Comparison of ENCODE assay signal across 18 cellular contexts in genomic region chr4:106291678-106292077, GRCh38. TPM values are rescaled to one million over a fixed set of nuclear protein-coding genes. Genes with fewer than 3 reads are reported as not detected.
A peak's percentile ranks its signal among the peaks of the same experiment; 100 is the strongest.
DNase-seq lines count a peak whose midpoint lies in the region; ATAC-seq, FAIRE-seq and TF ChIP-seq lines count a peak whose summit lies in the region.
"Had no signal": no experiment of that assay in that cellular context is flagged by ENCODE, and none has a peak within 500 bp of the region (broad histone marks: within the 10 kb centered on the region; RNA-seq: fewer than 3 reads in every experiment).

No MANE protein-coding gene starts in this region.

- H3K36me3 ChIP-seq in keratinocyte (ENCODE audit: control insufficient read depth in 2 of 2, extremely low read depth in 1 of 2, insufficient read depth in 2 of 2, low read length in 2 of 2): peaks cover 0 to 5% of the 10 kb centered on the region in 2 experiments
- H3K36me3 ChIP-seq in effector memory CD4-positive, alpha-beta T cell (ENCODE audit: control insufficient read depth, insufficient read depth, low read length): peaks cover 24% of the 10 kb centered on the region

- H3K9me3 Mint-ChIP-seq in WTC11: no peaks in the 10 kb centered on the region
- H3K9me3 Mint-ChIP-seq: CD4-positive, alpha-beta T cell; H9 had no signal

- H3K27ac Mint-ChIP-seq in WTC11: no peak overlapping the region
- H3K27ac Mint-ChIP-seq: CD4-positive, alpha-beta T cell had no signal

- intact Hi-C loops in Right ventricle myocardium inferior (cut with DNase I): no loop called here

- no peaks in the 10 kb centered on the region for H4K20me1 ChIP-seq in keratinocyte (ENCODE audit: control insufficient read depth, extremely low read depth, insufficient read depth, low read length)

- dilution Hi-C loops in keratinocyte (cut with MboI; ENCODE audit: extremely low pct_ligation_motif_present, low sequenced_read_pairs): no loop called here

- H3K9ac ChIP-seq in keratinocyte (ENCODE audit: control insufficient read depth, extremely low read depth, insufficient read depth, low read length): no peak overlapping the region

- H2AFZ ChIP-seq in keratinocyte (ENCODE audit: control insufficient read depth, low read length): no peak overlapping the region

- CTCF ChIA-PET in WTC11 (lab: Charles Lee): no interaction called here

- H3K36me3 Mint-ChIP-seq in WTC11: peaks cover 15% of the 10 kb centered on the region

- H3K4me3 ChIP-seq in keratinocyte (ENCODE audit: control insufficient read depth in 2 of 3, extremely low read depth in 1 of 3, insufficient read depth in 2 of 3, low read depth in 1 of 3, low read length in 3 of 3): no peak overlapping the region
- H3K4me3 ChIP-seq in effector memory CD4-positive, alpha-beta T cell (ENCODE audit: insufficient read depth, low read depth, low read length, poor library complexity, severe bottlenecking): no peak overlapping the region
- H3K4me3 ChIP-seq: A549 had no signal

- no peak for TF ChIP-seq CTCF in WTC11 (IDR thresholded peaks at IDR 0.05)
- TF ChIP-seq CTCF in keratinocyte (optimal IDR thresholded peaks at IDR 0.05 in 1 of 3, IDR thresholded peaks at IDR 0.05 in 1 of 3, conservative IDR thresholded peaks at IDR 0.05 in 1 of 3; ENCODE audit: extremely low read depth in 1 of 3, insufficient read depth in 2 of 3, low read length in 3 of 3): no peak

- POLR2A ChIA-PET in WTC11 (lab: Charles Lee): no interaction called here

- no peaks in the 10 kb centered on the region for H3K27me3 ChIP-seq in keratinocyte (ENCODE audit: control insufficient read depth, extremely low read depth, insufficient read depth, low read length)
- no peaks in the 10 kb centered on the region for H3K27me3 ChIP-seq in effector memory CD4-positive, alpha-beta T cell (replicated peaks; ENCODE audit: control insufficient read depth, insufficient read depth, low read length, poor library complexity, severe bottlenecking)

- H3K79me2 ChIP-seq in keratinocyte (ENCODE audit: control insufficient read depth, insufficient read depth, low read length): no peaks in the 10 kb centered on the region

- no peaks in the 10 kb centered on the region for H3K9me1 ChIP-seq in keratinocyte (ENCODE audit: control insufficient read depth, extremely low read depth, insufficient read depth, low read length)

- peaks cover 14% of the 10 kb centered on the region for H3K4me1 Mint-ChIP-seq in WTC11

- no peak for ATAC-seq in WTC11
- no peak for ATAC-seq in Right ventricle myocardium inferior
- no peak for ATAC-seq in GM19023 (IDR thresholded peaks at IDR 0.05; ENCODE audit: unreplicated experiment)
- ATAC-seq: A549 had no signal

- H3K4me3 Mint-ChIP-seq in WTC11: no peak overlapping the region
- H3K4me3 Mint-ChIP-seq: CD4-positive, alpha-beta T cell; H9 had no signal

- H3K27ac ChIP-seq in keratinocyte (ENCODE audit: control insufficient read depth, insufficient read depth, low read length): no peak overlapping the region
- no peak overlapping the region for H3K27ac ChIP-seq in effector memory CD4-positive, alpha-beta T cell (ENCODE audit: insufficient read depth, low read length, poor library complexity, severe bottlenecking)
- H3K27ac ChIP-seq: 22Rv1, A549, C4-2B had no signal

- peak; percentile 2 for DNase-seq in DMS53 (lab: John Stamatoyannopoulos, UW)
- no peak for DNase-seq in DMS53 treated with DMSO at 0.1 percent for 48 hours (lab: John Stamatoyannopoulos, UW; ENCODE audit: unreplicated experiment)
- peak; percentile 41 for DNase-seq in ELR (ENCODE audit: low read depth)
- DNase-seq in WTC11 (ENCODE audit: low spot score): no peak
- no peak for DNase-seq in keratinocyte (ENCODE audit: low read depth, low spot score)
- no peak for DNase-seq in Right ventricle myocardium inferior (ENCODE audit: missing footprints)
- no peak for DNase-seq in effector memory CD4-positive, alpha-beta T cell
- DNase-seq: AML-193; Caco-2; CD4-positive, alpha-beta T cell; DMS79 treated with DMSO at 0.1 percent for 48 hours; H9 had no signal

- peak; percentile 29 for FAIRE-seq in keratinocyte (lab: Jason Lieb, UNC)
- FAIRE-seq: A549, GM18507, H1 had no signal

- peaks cover 5% of the 10 kb centered on the region for H3K4me1 ChIP-seq in keratinocyte (ENCODE audit: control insufficient read depth, extremely low read depth, insufficient read depth, low read length)
- no peaks in the 10 kb centered on the region for H3K4me1 ChIP-seq in effector memory CD4-positive, alpha-beta T cell (ENCODE audit: control insufficient read depth, insufficient read depth, low read length, poor library complexity, severe bottlenecking)

- H3K9me3 ChIP-seq in keratinocyte (ENCODE audit: control insufficient read depth, low read depth, low read length): no peaks in the 10 kb centered on the region
- no peaks in the 10 kb centered on the region for H3K9me3 ChIP-seq in effector memory CD4-positive, alpha-beta T cell (ENCODE audit: control insufficient read depth, low read length)
- H3K9me3 ChIP-seq: A549, Caco-2 had no signal

- no peak overlapping the region for H3K4me2 ChIP-seq in keratinocyte (ENCODE audit: control insufficient read depth, extremely low read depth, insufficient read depth, low read depth, low read length)
- H3K4me2 ChIP-seq: A549 had no signal

- no peaks in the 10 kb centered on the region for H3K27me3 Mint-ChIP-seq in WTC11 (ENCODE audit: low read depth)
- H3K27me3 Mint-ChIP-seq: CD4-positive, alpha-beta T cell had no signal

TF ChIP-seq in WTC11, 78 proteins besides CTCF, POLR2A, EP300 and RAD21:
- TF ChIP-seq TEAD4 (CRISPR knock-in tag; IDR thresholded peaks at IDR 0.05) (no peak), GABPB1 (CRISPR knock-in tag; IDR thresholded peaks at IDR 0.05) (peak; percentile 67)

RNA-seq across cellular contexts. Expression of gene TBCK, which starts 24.3 kb away (rescaled TPM):
- 26.3 to 30.5 TPM (median 28.6 TPM) in 3 replicates for total RNA-seq in WTC11 (2021)
- polyA plus RNA-seq in keratinocyte: 14.0 to 22.2 TPM (median 19.3 TPM) in 3 replicates
- 10.8 TPM for polyA plus RNA-seq in keratinocyte (2011; ENCODE audit: low read depth)
- 10.3 and 20.2 TPM in 2 replicates for polyA plus RNA-seq in keratinocyte (2011; cell fraction: cytosol; rRNA removed)
- 28.8 and 35.3 TPM in 2 replicates for polyA plus RNA-seq in keratinocyte (2011; cell fraction: nucleus; rRNA removed)
- 5.5 and 9.2 TPM in 2 replicates for polyA plus RNA-seq in keratinocyte (2012; ENCODE audit: low replicate concordance)
- polyA minus RNA-seq in keratinocyte: 6.9 to 43.6 TPM (median 32.3 TPM) in 3 replicates
- polyA minus RNA-seq in keratinocyte (2011; cell fraction: cytosol; rRNA and poly(A)+ RNA removed): 11.3 TPM
- polyA minus RNA-seq in keratinocyte (2011; cell fraction: nucleus; rRNA and poly(A)+ RNA removed): 55.2 and 76.5 TPM in 2 replicates
- total RNA-seq in Right ventricle myocardium inferior: 19.8 TPM

RNA-seq across cellular contexts. Expression of gene AIMP1, which starts 24.7 kb away (rescaled TPM):
- total RNA-seq in WTC11 (2021): 51.2 to 53.3 TPM (median 52.5 TPM) in 3 replicates
- 20.9 to 52.9 TPM (median 28.0 TPM) in 3 replicates for polyA plus RNA-seq in keratinocyte
- polyA plus RNA-seq in keratinocyte (2011; ENCODE audit: low read depth): 123 TPM
- polyA plus RNA-seq in keratinocyte (2011; cell fraction: cytosol; rRNA removed): 25.7 and 47.3 TPM in 2 replicates
- 25.2 and 45.8 TPM in 2 replicates for polyA plus RNA-seq in keratinocyte (2011; cell fraction: nucleus; rRNA removed)
- polyA plus RNA-seq in keratinocyte (2012; ENCODE audit: low replicate concordance): 42.7 and 42.8 TPM in 2 replicates
- 0.66 to 6.5 TPM (median 2.9 TPM) in 3 replicates for polyA minus RNA-seq in keratinocyte
- polyA minus RNA-seq in keratinocyte (2011; cell fraction: cytosol; rRNA and poly(A)+ RNA removed): 9.6 TPM
- polyA minus RNA-seq in keratinocyte (2011; cell fraction: nucleus; rRNA and poly(A)+ RNA removed): 4.3 and 8.8 TPM in 2 replicates
- 34.9 TPM for total RNA-seq in Right ventricle myocardium inferior

Comparison
In these comparisons a context has a peak if more than half of its experiments do, and no peak if none do; other contexts are left out.
1. DNase-seq: peak in DMS53 (single experiment) and ELR (single experiment); none in DMS53 treated with DMSO at 0.1 percent for 48 hours (single experiment), WTC11 (single experiment), keratinocyte (single experiment), Right ventricle myocardium inferior (single experiment) and effector memory CD4-positive, alpha-beta T cell (0 of 3).